In genomic region chr1:160638540-160638857, GRCh38 we compare ENCODE assay signal across 16 cellular contexts. TPM values are rescaled to one million over a fixed set of nuclear protein-coding genes. Genes with fewer than 3 reads are reported as not detected.
DNase-seq lines count a peak whose midpoint lies in the region; ATAC-seq and TF ChIP-seq lines count a peak whose summit lies in the region.
"Had no signal": no experiment of that assay in that cellular context is flagged by ENCODE, and none has a peak within 500 bp of the region (broad histone marks: within the 10 kb centered on the region; RNA-seq: fewer than 3 reads in every experiment).

No MANE protein-coding gene starts in this region.

- TF ChIP-seq CTCF in GM12865 (IDR thresholded peaks at IDR 0.05; ENCODE audit: insufficient read depth, low read depth, low read length, missing control alignments) (no peak), MCF 10A (IDR thresholded peaks at IDR 0.05; ENCODE audit: unreplicated experiment) (no peak), ovary (IDR thresholded peaks at IDR 0.05) (no peak)

- H3K27ac Mint-ChIP-seq in CD4-positive, alpha-beta memory T cell, result peak overlapping the region; percentile 87 to 99 (median 98)
- peak overlapping the region; percentile 94 for H3K27ac Mint-ChIP-seq in activated T-helper 2 cell treated with anti-CD3 and anti-CD28 coated beads, Interferon-gamma antibody, Interleukin-2, Interleukin-4, amounts not matched to agents 10 μg/mL and 5 μg/mL and 100 μg/mL, durations not matched to agents 14 hours and 24 hours and 36 hours
- H3K27ac Mint-ChIP-seq in naive thymus-derived CD4-positive, alpha-beta T cell, result peak overlapping the region; percentile 92 to 99 (median 95)
- no peak overlapping the region for H3K27ac Mint-ChIP-seq in MCF 10A (ENCODE audit: low read depth, unreplicated experiment)

- H3K27me3 Mint-ChIP-seq in CD4-positive, alpha-beta memory T cell, result no peaks in the 10 kb centered on the region
- H3K27me3 Mint-ChIP-seq in activated T-helper 2 cell treated with anti-CD3 and anti-CD28 coated beads, Interferon-gamma antibody, Interleukin-2, Interleukin-4, amounts not matched to agents 10 μg/mL and 5 μg/mL and 100 μg/mL, durations not matched to agents 14 hours and 24 hours and 36 hours (ENCODE audit: low read depth), result no peaks in the 10 kb centered on the region
- no peaks in the 10 kb centered on the region for H3K27me3 Mint-ChIP-seq in naive thymus-derived CD4-positive, alpha-beta T cell
- H3K27me3 Mint-ChIP-seq in MCF 10A (ENCODE audit: insufficient read depth, unreplicated experiment), result no peaks in the 10 kb centered on the region

- peaks cover 49 to 72% of the 10 kb centered on the region in 2 donors for H3K36me3 Mint-ChIP-seq in CD4-positive, alpha-beta memory T cell
- H3K36me3 Mint-ChIP-seq in activated T-helper 2 cell treated with anti-CD3 and anti-CD28 coated beads, Interferon-gamma antibody, Interleukin-2, Interleukin-4, amounts not matched to agents 10 μg/mL and 5 μg/mL and 100 μg/mL, durations not matched to agents 14 hours and 24 hours and 36 hours (ENCODE audit: low read depth), result peaks cover 88% of the 10 kb centered on the region
- peaks cover 5 to 72% (median 38%) of the 10 kb centered on the region in 5 donors for H3K36me3 Mint-ChIP-seq in naive thymus-derived CD4-positive, alpha-beta T cell
- H3K36me3 Mint-ChIP-seq in MCF 10A (ENCODE audit: insufficient read depth, unreplicated experiment), result no peaks in the 10 kb centered on the region

- H3K9me3 ChIP-seq in CD4-positive, alpha-beta memory T cell (ENCODE audit: control insufficient read depth in 1 of 2, low read length in 2 of 2), result no peaks in the 10 kb centered on the region
- no peaks in the 10 kb centered on the region for H3K9me3 ChIP-seq in naive thymus-derived CD4-positive, alpha-beta T cell (ENCODE audit: control insufficient read depth in 2 of 3, low read length in 3 of 3)
- H3K9me3 ChIP-seq in ovary, result no peaks in the 10 kb centered on the region

- peaks cover 37% of the 10 kb centered on the region for H3K36me3 ChIP-seq in CD4-positive, alpha-beta memory T cell (ENCODE audit: insufficient read depth, low read length)
- H3K36me3 ChIP-seq in naive thymus-derived CD4-positive, alpha-beta T cell (ENCODE audit: control insufficient read depth in 2 of 3, insufficient read depth in 3 of 3, low read length in 3 of 3), result peaks cover 5 to 22% (median 10%) of the 10 kb centered on the region in 3 experiments
- H3K36me3 ChIP-seq in ovary, result no peaks in the 10 kb centered on the region

- CTCF ChIA-PET in CD4-positive, alpha-beta memory T cell (lab: Charles Lee; ENCODE audit: partially characterized antibody), result no interaction called here
- CTCF ChIA-PET in naive thymus-derived CD4-positive, alpha-beta T cell (lab: Charles Lee), result no interaction called here
- CTCF ChIA-PET in MCF 10A (lab: Yijun Ruan, JAX), result no interaction called here

- 26 to 37% (median 35%) methylated on average over 3 of the region's 3 CpGs for WGBS in ovary, 3 donors

- no peak for TF ChIP-seq EP300 in ovary (IDR thresholded peaks at IDR 0.05)

- intact Hi-C loops in CD4-positive, alpha-beta memory T cell (cut with micrococcal nuclease), result loop anchor here (1.0 kb wide), 2 partner anchors 9 kb away; partner anchors contain the start of gene SLAMF1
- intact Hi-C loops in activated T-helper 2 cell treated with anti-CD3 and anti-CD28 coated beads, Interferon-gamma antibody, Interleukin-2, Interleukin-4, amounts not matched to agents 10 μg/mL and 5 μg/mL and 100 μg/mL, durations not matched to agents 14 hours and 24 hours and 36 hours (cut with micrococcal nuclease), result no loop called here
- intact Hi-C loops in naive thymus-derived CD4-positive, alpha-beta T cell (cut with micrococcal nuclease), result loop anchor here (1.0 to 2.0 kb wide), 6 partner anchors 9 to 74 kb away; partner anchors contain the start of gene SLAMF1 (in 1 of the 2)
- intact Hi-C loops in MCF 10A (cut with micrococcal nuclease), result no loop called here
- intact Hi-C loops in ovary (cut with DNase I), result no loop called here

- ATAC-seq in naive thymus-derived CD4-positive, alpha-beta T cell, result no peak
- ATAC-seq: Panc1 had no signal

- H3K9me3 Mint-ChIP-seq in CD4-positive, alpha-beta memory T cell, result peaks cover 0 to 2% (median 0%) of the 10 kb centered on the region in 8 donors
- no peaks in the 10 kb centered on the region for H3K9me3 Mint-ChIP-seq in activated T-helper 2 cell treated with anti-CD3 and anti-CD28 coated beads, Interferon-gamma antibody, Interleukin-2, Interleukin-4, amounts not matched to agents 10 μg/mL and 5 μg/mL and 100 μg/mL, durations not matched to agents 14 hours and 24 hours and 36 hours
- no peaks in the 10 kb centered on the region for H3K9me3 Mint-ChIP-seq in naive thymus-derived CD4-positive, alpha-beta T cell
- no peaks in the 10 kb centered on the region for H3K9me3 Mint-ChIP-seq in MCF 10A (ENCODE audit: unreplicated experiment)

- H3K27ac ChIP-seq in CD4-positive, alpha-beta memory T cell (ENCODE audit: low read depth, low read length), result peak overlapping the region; percentile 68
- peak overlapping the region; percentile 75 for H3K27ac ChIP-seq in naive thymus-derived CD4-positive, alpha-beta T cell (ENCODE audit: low read depth, low read length)
- H3K27ac ChIP-seq in ovary, result no peak overlapping the region
- H3K27ac ChIP-seq: C4-2B had no signal

- H3K4me3 Mint-ChIP-seq in CD4-positive, alpha-beta memory T cell, result peak overlapping the region; percentile 75 to 87 (median 82)
- H3K4me3 Mint-ChIP-seq in activated T-helper 2 cell treated with anti-CD3 and anti-CD28 coated beads, Interferon-gamma antibody, Interleukin-2, Interleukin-4, amounts not matched to agents 10 μg/mL and 5 μg/mL and 100 μg/mL, durations not matched to agents 14 hours and 24 hours and 36 hours (ENCODE audit: low read depth), result peak overlapping the region; percentile 71
- peak overlapping the region; percentile 65 to 100 (median 84) for H3K4me3 Mint-ChIP-seq in naive thymus-derived CD4-positive, alpha-beta T cell
- H3K4me3 Mint-ChIP-seq in MCF 10A (ENCODE audit: unreplicated experiment), result no peak overlapping the region

- peaks cover 76 to 97% (median 87%) of the 10 kb centered on the region in 4 donors for H3K4me1 Mint-ChIP-seq in CD4-positive, alpha-beta memory T cell
- H3K4me1 Mint-ChIP-seq in activated T-helper 2 cell treated with anti-CD3 and anti-CD28 coated beads, Interferon-gamma antibody, Interleukin-2, Interleukin-4, amounts not matched to agents 10 μg/mL and 5 μg/mL and 100 μg/mL, durations not matched to agents 14 hours and 24 hours and 36 hours (ENCODE audit: low read depth), result peaks cover 86% of the 10 kb centered on the region
- peaks cover 60 to 100% (median 97%) of the 10 kb centered on the region in 7 donors for H3K4me1 Mint-ChIP-seq in naive thymus-derived CD4-positive, alpha-beta T cell
- H3K4me1 Mint-ChIP-seq in MCF 10A (ENCODE audit: insufficient read depth, unreplicated experiment), result no peaks in the 10 kb centered on the region

- H3K4me1 ChIP-seq in CD4-positive, alpha-beta memory T cell (ENCODE audit: insufficient read depth, low read length), result peaks cover 99% of the 10 kb centered on the region
- peaks cover 91 to 95% of the 10 kb centered on the region in 2 donors for H3K4me1 ChIP-seq in naive thymus-derived CD4-positive, alpha-beta T cell (ENCODE audit: control insufficient read depth in 2 of 2, insufficient read depth in 2 of 2, low read length in 2 of 2)
- no peaks in the 10 kb centered on the region for H3K4me1 ChIP-seq in ovary (ENCODE audit: insufficient read depth)

- BruUV-seq in MCF 10A (replicated peaks; lab: Mats Ljungman, UMichigan), result no TSS peak

- H3K4me3 ChIP-seq in CD4-positive, alpha-beta memory T cell (ENCODE audit: low read length in 2 of 2), result peak overlapping the region; percentile 31 to 39
- H3K4me3 ChIP-seq in GM12865 (ENCODE audit: low read depth, low read length), result peak overlapping the region; percentile 40
- peak overlapping the region; percentile 39 for H3K4me3 ChIP-seq in naive thymus-derived CD4-positive, alpha-beta T cell (ENCODE audit: low read length)
- H3K4me3 ChIP-seq in ovary, result no peak overlapping the region

- no peak for DNase-seq in CD4-positive, alpha-beta memory T cell
- no peak for DNase-seq in GM12865 (ENCODE audit: low read depth)
- no peak for DNase-seq in activated T-helper 2 cell treated with anti-CD3 and anti-CD28 coated beads, Interferon-gamma antibody, Interleukin-2, Interleukin-4, amounts not matched to agents 10 μg/mL and 5 μg/mL and 100 μg/mL, durations not matched to agents 14 hours and 24 hours and 36 hours (ENCODE audit: low spot score)
- no peak for DNase-seq in naive thymus-derived CD4-positive, alpha-beta T cell
- DNase-seq in MCF 10A (ENCODE audit: unreplicated experiment), result no peak
- DNase-seq in NCI-H2029 treated with DMSO at 0.1 percent for 48 hours (lab: John Stamatoyannopoulos, UW), result no peak
- no peak for DNase-seq in ovary
- DNase-seq: activated CD4-positive, CD25-positive, alpha-beta regulatory T cell treated with anti-CD3 and anti-CD28 coated beads, Interleukin-2, amount 50 U/mL, for 72 hours; IMR-90; NCI-H146; NCI-H510A treated with DMSO at 0.1 percent for 48 hours had no signal

- TF ChIP-seq POLR2A in ovary (IDR thresholded peaks at IDR 0.05), result no peak

- H3K27me3 ChIP-seq in CD4-positive, alpha-beta memory T cell (ENCODE audit: insufficient read depth, low read length), result no peaks in the 10 kb centered on the region
- H3K27me3 ChIP-seq in naive thymus-derived CD4-positive, alpha-beta T cell (ENCODE audit: control insufficient read depth in 2 of 2, insufficient read depth in 2 of 2, low read length in 2 of 2), result no peaks in the 10 kb centered on the region
- H3K27me3 ChIP-seq in ovary, result no peaks in the 10 kb centered on the region

- POLR2A ChIA-PET in CD4-positive, alpha-beta memory T cell (lab: Charles Lee; ENCODE audit: partially characterized antibody), result interaction anchor here (0.9 to 3.9 kb wide), 5 partner anchors 8 to 37 kb away, joined by 3 to 126 read pairs (median 6); partner anchors contain the start of gene SLAMF1
- POLR2A ChIA-PET in naive thymus-derived CD4-positive, alpha-beta T cell (lab: Charles Lee), result interaction anchor here (1.0 to 2.5 kb wide), 3 partner anchors 10 to 130 kb away, joined by 3 to 26 read pairs (median 7); no protein-coding TSS in a partner anchor
- POLR2A ChIA-PET in MCF 10A (lab: Yijun Ruan, JAX), result no interaction called here

RNA-seq across cellular contexts. Expression of gene SLAMF1, which starts 8.3 kb away (rescaled TPM):
- total RNA-seq in CD4-positive, alpha-beta memory T cell, result 10 to 100 TPM; 59.8 to 59.9 TPM
- polyA plus RNA-seq in CD4-positive, alpha-beta memory T cell, result 10 to 100 TPM; 21.4 to 62.5 TPM
- total RNA-seq in activated T-helper 2 cell treated with anti-CD3 and anti-CD28 coated beads, Interferon-gamma antibody, Interleukin-2, Interleukin-4, amounts not matched to agents 10 μg/mL and 5 μg/mL and 100 μg/mL, durations not matched to agents 14 hours and 24 hours and 36 hours, result 74.6 and 78.8 TPM in 2 replicates
- total RNA-seq in naive thymus-derived CD4-positive, alpha-beta T cell, result 10 to 100 TPM; 18.3 to 90.3 (median 31.9) TPM
- 10 to 100 TPM; 14.6 to 17.4 TPM for polyA plus RNA-seq in naive thymus-derived CD4-positive, alpha-beta T cell
- not detected in 2 replicates for total RNA-seq in MCF 10A (2022)
- under 1 TPM in 4 of 7 donors, not detected in 3; 0.15 to 0.57 (median 0.27) TPM for total RNA-seq in ovary
- under 1 TPM; 0.18 to 0.68 TPM for polyA plus RNA-seq in ovary
- total RNA-seq: endothelial cell of umbilical vein, glomerular endothelial cell, IMR-90 had no signal
- polyA plus RNA-seq: endothelial cell of umbilical vein, IMR-90, keratinocyte had no signal

RNA-seq across cellular contexts. Expression of gene CD84, which starts 59.2 kb away (rescaled TPM):
- total RNA-seq in CD4-positive, alpha-beta memory T cell, result 10 to 100 TPM; 97.5 to 98.9 TPM
- 10 to 100 TPM; 15.9 to 33.6 TPM for polyA plus RNA-seq in CD4-positive, alpha-beta memory T cell
- total RNA-seq in activated T-helper 2 cell treated with anti-CD3 and anti-CD28 coated beads, Interferon-gamma antibody, Interleukin-2, Interleukin-4, amounts not matched to agents 10 μg/mL and 5 μg/mL and 100 μg/mL, durations not matched to agents 14 hours and 24 hours and 36 hours, result 14.1 and 14.9 TPM in 2 replicates
- total RNA-seq in naive thymus-derived CD4-positive, alpha-beta T cell, result 10 to 100 TPM; 25.1 to 40.7 (median 32.3) TPM
- polyA plus RNA-seq in naive thymus-derived CD4-positive, alpha-beta T cell, result 10 to 100 TPM in 1 of 2 donors, 1 to 10 TPM in 1; 7.4 to 11.3 TPM
- not detected in 2 replicates for total RNA-seq in MCF 10A (2022)
- total RNA-seq in ovary, result 10 to 100 TPM in 1 of 7 donors, 1 to 10 TPM in 5, under 1 TPM in 1; 0.91 to 10.9 (median 2.0) TPM
- 1 to 10 TPM in 1 of 2 donors, under 1 TPM in 1; 0.48 to 9.6 TPM for polyA plus RNA-seq in ovary
- total RNA-seq: endothelial cell of umbilical vein, glomerular endothelial cell, IMR-90 had no signal
- polyA plus RNA-seq: endothelial cell of umbilical vein, IMR-90, keratinocyte had no signal

Comparison
In these comparisons a context has a peak if more than half of its experiments do, and no peak if none do; other contexts are left out.
1. H3K27ac ChIP-seq: peak in CD4-positive, alpha-beta memory T cell (single experiment) and naive thymus-derived CD4-positive, alpha-beta T cell (single experiment); none in ovary (0 of 2).
2. RNA of gene SLAMF1, which starts 8.3 kb away (total RNA-seq): 74.6 to 78.8 TPM in activated T-helper 2 cell treated with anti-CD3 and anti-CD28 coated beads, Interferon-gamma antibody, Interleukin-2, Interleukin-4, amounts not matched to agents 10 μg/mL and 5 μg/mL and 100 μg/mL, durations not matched to agents 14 hours and 24 hours and 36 hours, 59.8 to 59.9 TPM in CD4-positive, alpha-beta memory T cell and 18.3 to 90.3 TPM in naive thymus-derived CD4-positive, alpha-beta T cell; 0.15 to 0.57 TPM in ovary and not detected in MCF 10A; every median in the first group is over 10 times any median in the second.
3. intact Hi-C loops: an anchor here in CD4-positive, alpha-beta memory T cell (1.0 kb wide) and naive thymus-derived CD4-positive, alpha-beta T cell (1.0 to 2.0 kb wide); none called in activated T-helper 2 cell treated with anti-CD3 and anti-CD28 coated beads, Interferon-gamma antibody, Interleukin-2, Interleukin-4, amounts not matched to agents 10 μg/mL and 5 μg/mL and 100 μg/mL, durations not matched to agents 14 hours and 24 hours and 36 hours, MCF 10A and ovary.